In genomic region chr7:129188372-129188891, GRCh38 we compare ENCODE assay signal across 8 cellular contexts. TPM values are rescaled to one million over a fixed set of nuclear protein-coding genes. Genes with fewer than 3 reads are reported as not detected.
A peak's percentile ranks its signal among the peaks of the same experiment; 100 is the strongest.
DNase-seq lines count a peak whose midpoint lies in the region; ATAC-seq and TF ChIP-seq lines count a peak whose summit lies in the region.

TSS of gene SMO (plus strand) at chr7:129188633. CDS start at chr7:129189152, 519 bp downstream.

- H3K9me3 ChIP-seq in SJSA1 (replicated peaks) (peaks cover 6% of the 10 kb centered on the region; the same call in 1 of the 2 replicates), mucosa of rectum (ENCODE audit: control insufficient read depth in 2 of 2, low read length in 2 of 2) (no peaks in the 10 kb centered on the region), vagina (no peaks in the 10 kb centered on the region)

- ATAC-seq in GM21786 (IDR thresholded peaks at IDR 0.05; ENCODE audit: unreplicated experiment) (no peak), GM19455 (IDR thresholded peaks at IDR 0.05; ENCODE audit: unreplicated experiment) (no peak)

- H3K36me3 ChIP-seq in SJSA1: peaks cover 4% of the 10 kb centered on the region; the same call in 1 of the 2 replicates
- no peaks in the 10 kb centered on the region for H3K36me3 ChIP-seq in mucosa of rectum (ENCODE audit: control insufficient read depth in 2 of 2, insufficient read depth in 2 of 2, low read length in 2 of 2)
- no peaks in the 10 kb centered on the region for H3K36me3 ChIP-seq in vagina

- H3K4me1 ChIP-seq in SJSA1 (replicated peaks) (peaks cover 11% of the 10 kb centered on the region), mucosa of rectum (ENCODE audit: control insufficient read depth in 2 of 2, insufficient read depth in 2 of 2, low read length in 2 of 2) (peaks cover 2 to 3% of the 10 kb centered on the region in 2 donors), vagina (peaks cover 46% of the 10 kb centered on the region)

- H3K27ac ChIP-seq in SJSA1 (no peak within 1 kb of the TSS), mucosa of rectum (ENCODE audit: low read depth in 2 of 2, low read length in 2 of 2) (no peak within 1 kb of the TSS), vagina (peak within 1 kb of the TSS; percentile 80)

- TF ChIP-seq CTCF in AG10803 (conservative IDR thresholded peaks at IDR 0.05; ENCODE audit: low read length): no peak
- no peak for TF ChIP-seq CTCF in vagina (IDR thresholded peaks at IDR 0.05)

- peak within 1 kb of the TSS in 1 of 2 donors; percentile 30 for H3K9ac ChIP-seq in mucosa of rectum (ENCODE audit: low read depth in 1 of 2, low read length in 2 of 2)

- intact Hi-C loops in vagina (cut with DNase I): no loop called here

- H3K4me3 ChIP-seq in AG10803 (ENCODE audit: low read length) (peak within 1 kb of the TSS; percentile 61), SJSA1 (peak within 1 kb of the TSS; percentile 78), mucosa of rectum (ENCODE audit: low read length in 2 of 2) (peak within 1 kb of the TSS; percentile 44 to 53), vagina (peak within 1 kb of the TSS; percentile 79 to 84)

- H3K27me3 ChIP-seq in SJSA1 (replicated peaks): peaks cover 3% of the 10 kb centered on the region; the same call in 1 of the 2 replicates
- peaks cover 14 to 21% of the 10 kb centered on the region in 2 donors for H3K27me3 ChIP-seq in mucosa of rectum (ENCODE audit: control insufficient read depth in 2 of 2, insufficient read depth in 2 of 2, low read length in 2 of 2)
- no peaks in the 10 kb centered on the region for H3K27me3 ChIP-seq in vagina

- TF ChIP-seq POLR2A in GM15510 (IDR thresholded peaks at IDR 0.05; ENCODE audit: borderline replicate concordance, extremely low read depth, insufficient read length) (peak; percentile 17), vagina (IDR thresholded peaks at IDR 0.05) (peak in 1 of 2 donors; percentile 9)

- DNase-seq in AG10803 (ENCODE audit: low read depth) (no peak), SJSA1 (ENCODE audit: low read depth in 1 of 2, low spot score in 2 of 2) (peak; percentile 31 to 55), epidermal melanocyte (ENCODE audit: insufficient read length, low spot score) (peak; percentile 63), vagina (ENCODE audit: extremely low spot score in 2 of 2) (no peak)

RNA-seq across cellular contexts. Expression of gene SMO, which starts in this region (rescaled TPM):
- total RNA-seq in SJSA1 (2014; rRNA removed; shearing (Covaris generic)): 11.5 and 14.3 TPM in 2 replicates
- total RNA-seq in vagina: 22.1 TPM

Comparison
In these comparisons a context has a peak if more than half of its experiments do, and no peak if none do; other contexts are left out.
1. DNase-seq: peak in SJSA1 (2 of 2) and epidermal melanocyte (single experiment); none in AG10803 (single experiment) and vagina (0 of 2).
2. Peak in every context shown above with its lines, with median percentiles within 50 percentile points of each other: H3K4me3 ChIP-seq.